1 cellular context compared by ENCODE assay signal in genomic region chr20:45436732-45437485, GRCh38.
TF ChIP-seq lines count a peak whose summit lies in the region.

No MANE protein-coding gene starts in this region.

TF ChIP-seq in HEK293, 187 proteins besides CTCF, POLR2A, EP300 and RAD21 (continued from another document and continues in another):
- TF ChIP-seq PRDM2 (tag by site-specific recombination; IDR thresholded peaks at IDR 0.05; ENCODE audit: borderline replicate concordance) (no peak), ZNF792 (tag by site-specific recombination; IDR thresholded peaks at IDR 0.05) (no peak), ZNF629 (tag by site-specific recombination; IDR thresholded peaks at IDR 0.05) (0 out of 2 replicates have a peak, but pooled peaks have one; percentile 33), AEBP2 (tag by site-specific recombination; IDR thresholded peaks at IDR 0.05; ENCODE audit: borderline replicate concordance) (no peak), INSM2 (tag by site-specific recombination; IDR thresholded peaks at IDR 0.05) (peak; percentile 28; the same call in 1 of the 2 replicates), ZNF26 (tag by site-specific recombination; IDR thresholded peaks at IDR 0.05) (no peak), SP7 (tag by site-specific recombination; IDR thresholded peaks at IDR 0.05) (peak; percentile 63), GLIS2 (tag by site-specific recombination; IDR thresholded peaks at IDR 0.05) (peak; percentile 88), ZNF184 (tag by site-specific recombination; IDR thresholded peaks at IDR 0.05) (no peak), ZNF324 (tag by site-specific recombination; IDR thresholded peaks at IDR 0.05) (0 out of 2 replicates have a peak, but pooled peaks have one; percentile 34), ZNF488 (tag by site-specific recombination; IDR thresholded peaks at IDR 0.05) (no peak), TSHZ1 (tag by site-specific recombination; IDR thresholded peaks at IDR 0.05; ENCODE audit: borderline replicate concordance) (no peak), GLI2 (tag by site-specific recombination; IDR thresholded peaks at IDR 0.05; ENCODE audit: borderline replicate concordance, low read depth) (no peak), ZFP37 (tag by site-specific recombination; IDR thresholded peaks at IDR 0.05) (peak; percentile 74; the same call in 1 of the 2 replicates), ZNF701 (tag by site-specific recombination; IDR thresholded peaks at IDR 0.05) (no peak), KLF8 (tag by site-specific recombination; IDR thresholded peaks at IDR 0.05) (peak; percentile 85), IKZF3 (tag by site-specific recombination; IDR thresholded peaks at IDR 0.05) (peak; percentile 94), ZNF530 (tag by site-specific recombination; IDR thresholded peaks at IDR 0.05; ENCODE audit: low read depth) (no peak), ZNF654 (tag by site-specific recombination; IDR thresholded peaks at IDR 0.05; ENCODE audit: low read depth) (peak; percentile 85), ZNF48 (tag by site-specific recombination; IDR thresholded peaks at IDR 0.05) (no peak), ZNF623 (tag by site-specific recombination; IDR thresholded peaks at IDR 0.05) (no peak), ZNF221 (tag by site-specific recombination; IDR thresholded peaks at IDR 0.05; ENCODE audit: borderline replicate concordance) (no peak), RBAK (tag by site-specific recombination; IDR thresholded peaks at IDR 0.05) (no peak), ZNF558 (tag by site-specific recombination; IDR thresholded peaks at IDR 0.05) (no peak), ZNF214 (tag by site-specific recombination; IDR thresholded peaks at IDR 0.05; ENCODE audit: borderline replicate concordance) (no peak), PRDM10 (tag by site-specific recombination; IDR thresholded peaks at IDR 0.05) (peak; percentile 89), REPIN1 (tag by site-specific recombination; IDR thresholded peaks at IDR 0.05; ENCODE audit: low read depth) (no peak), ZNF544 (tag by site-specific recombination; IDR thresholded peaks at IDR 0.05) (no peak), ZNF664 (tag by site-specific recombination; IDR thresholded peaks at IDR 0.05) (no peak), ZBTB44 (tag by site-specific recombination; IDR thresholded peaks at IDR 0.05) (no peak), OSR2 (tag by site-specific recombination; IDR thresholded peaks at IDR 0.05) (no peak), KLF16 (tag by site-specific recombination; IDR thresholded peaks at IDR 0.05) (peak; percentile 65), GLI4 (tag by site-specific recombination; IDR thresholded peaks at IDR 0.05) (no peak), KLF17 (tag by site-specific recombination; IDR thresholded peaks at IDR 0.05) (peak; percentile 57), ZNF24 (tag by site-specific recombination; IDR thresholded peaks at IDR 0.05) (0 out of 2 replicates have a peak, but pooled peaks have one; percentile 30), ZBTB48 (tag by site-specific recombination; IDR thresholded peaks at IDR 0.05) (peak; percentile 91), SALL2 (tag by site-specific recombination; IDR thresholded peaks at IDR 0.05; ENCODE audit: borderline replicate concordance) (no peak), ZFP41 (tag by site-specific recombination; IDR thresholded peaks at IDR 0.05; ENCODE audit: borderline replicate concordance) (no peak), ZNF423 (tag by site-specific recombination; IDR thresholded peaks at IDR 0.05) (peak; percentile 99)
